12 cellular contexts compared by ENCODE assay signal in the genomic region with DNA sequence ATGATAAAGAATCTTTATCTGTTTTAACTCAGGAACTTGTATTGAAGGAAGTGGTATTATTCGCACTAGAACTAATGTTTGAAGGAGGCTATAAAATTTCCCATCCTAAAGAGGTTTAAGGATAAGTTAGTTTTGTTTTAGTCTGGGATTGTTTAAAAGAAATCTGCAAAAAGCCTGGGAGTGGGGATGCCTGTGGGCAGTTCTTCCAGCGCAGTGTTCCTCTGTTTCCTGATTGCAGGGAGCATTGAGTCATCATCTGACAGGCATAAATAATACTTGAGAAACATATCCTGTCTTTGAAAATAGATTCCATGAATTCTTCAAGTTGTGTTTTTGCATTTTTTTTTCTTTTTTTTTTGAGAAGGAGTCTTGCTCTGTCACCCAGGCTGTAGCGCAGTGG.
DNase-seq lines count a peak whose midpoint lies in the region; ATAC-seq and TF ChIP-seq lines count a peak whose summit lies in the region.
"Had no signal": no experiment of that assay in that cellular context is flagged by ENCODE, and none has a peak within 500 bp of the region (broad histone marks: within the 10 kb centered on the region; RNA-seq: fewer than 3 reads in every experiment).

No MANE protein-coding gene starts in this region.

- peak; percentile 48 for DNase-seq in AG08396 (ENCODE audit: low spot score)
- peak; percentile 96 for DNase-seq in IMR-90
- peak; percentile 60 for DNase-seq in mammary epithelial cell
- peak; percentile 65 for DNase-seq in kidney tubule cell (ENCODE audit: low spot score)
- DNase-seq in transverse colon, result no peak
- no peak for DNase-seq in ACHN
- DNase-seq: cerebellar nuclear complex, mesendoderm had no signal

- intact Hi-C loops in IMR-90 (cut with micrococcal nuclease), result no loop called here
- intact Hi-C loops in mammary epithelial cell (cut with micrococcal nuclease), result no loop called here
- intact Hi-C loops in transverse colon (cut with DNase I; ENCODE audit: low total_unique reads), result no loop called here

- WGBS in IMR-90 (ENCODE audit: extremely low coverage in 2 of 2, insufficient read length in 1 of 2), 2 experiments, result no CpG with 5 or more reads among the region's 3 CpGs
- WGBS in mammary epithelial cell (ENCODE audit: low coverage, missing lambda C conversion rate), result 50% methylated on average over 2 of the region's 3 CpGs
- 50 to 64% methylated on average over 2 to 3 of the region's 3 CpGs for WGBS in transverse colon (ENCODE audit: low coverage in 1 of 2), 2 donors

- BruUV-seq in IMR-90 (replicated peaks; lab: Mats Ljungman, UMichigan) (no TSS peak), mammary epithelial cell (replicated peaks; lab: Mats Ljungman, UMichigan) (no TSS peak)

- no peak overlapping the region for H3K18ac ChIP-seq in IMR-90 (ENCODE audit: low read depth, low read length)

- no peak overlapping the region for H2AK9ac ChIP-seq in IMR-90 (replicated peaks; ENCODE audit: low read depth, low read length, poor library complexity)

- H2BK120ac ChIP-seq in IMR-90 (ENCODE audit: low read depth, low read length), result peak overlapping the region; percentile 84; the same call in 1 of the 2 replicates

- H3K27me3 ChIP-seq in IMR-90 (ENCODE audit: control insufficient read depth, insufficient read depth, low read length) (no peaks in the 10 kb centered on the region), mammary epithelial cell (ENCODE audit: insufficient read depth, low read length) (no peaks in the 10 kb centered on the region), transverse colon (no peaks in the 10 kb centered on the region)

- peaks cover 7% of the 10 kb centered on the region for H3K9me1 ChIP-seq in IMR-90 (ENCODE audit: insufficient read depth, low read length)

- H3K14ac ChIP-seq in IMR-90 (replicated peaks; ENCODE audit: low read depth, low read length), result no peak overlapping the region

- in situ Hi-C loops in IMR-90 (cut with MboI; ENCODE audit: low sequenced_read_pairs) (no loop called here), mammary epithelial cell (cut with MboI; ENCODE audit: low sequenced_read_pairs in 2 of 2) (loop anchor here in 1 of 2 donors (25.0 kb wide), 1 partner anchor 192 kb away; no protein-coding TSS in a partner anchor), transverse colon (cut with MboI; ENCODE audit: low pct_ligation_motif_present in 1 of 4, low pct_unique_long_range_greater_than_20kb in 1 of 4, low sequenced_read_pairs in 3 of 4) (no loop called here), ACHN (cut with HindIII; ENCODE audit: low pct_ligation_motif_present, low pct_unique_long_range_greater_than_20kb, low sequenced_read_pairs) (no loop called here)

- H3K9ac ChIP-seq in IMR-90 (ENCODE audit: low read depth, low read length) (no peak overlapping the region), mammary epithelial cell (ENCODE audit: insufficient read depth, low read length) (no peak overlapping the region)

- H4K8ac ChIP-seq in IMR-90 (ENCODE audit: low read depth in 2 of 2, low read length in 2 of 2), result 0 out of 4 replicates have a peak overlapping the region, but pooled peaks of 1 of the 2 experiments have one; percentile 59

- no peak for TF ChIP-seq CTCF in IMR-90 (conservative IDR thresholded peaks at IDR 0.05; ENCODE audit: low read depth, low read length)
- TF ChIP-seq CTCF in mammary epithelial cell (conservative IDR thresholded peaks at IDR 0.05 in 1 of 2, IDR thresholded peaks at IDR 0.05 in 1 of 2; ENCODE audit: extremely low read depth in 1 of 2, insufficient read depth in 1 of 2, low read depth in 1 of 2, low read length in 2 of 2), result no peak
- TF ChIP-seq CTCF in transverse colon (IDR thresholded peaks at IDR 0.05), result no peak

- H2AFZ ChIP-seq in IMR-90 (replicated peaks; ENCODE audit: low read length, poor library complexity), result no peak overlapping the region
- H2AFZ ChIP-seq in mammary epithelial cell (ENCODE audit: low read depth, low read length), result peak overlapping the region; percentile 36

- no peaks in the 10 kb centered on the region for H3K36me3 ChIP-seq in IMR-90 (ENCODE audit: control insufficient read depth, insufficient read depth, low read length)
- no peaks in the 10 kb centered on the region for H3K36me3 ChIP-seq in mammary epithelial cell (ENCODE audit: insufficient read depth, low read length)
- H3K36me3 ChIP-seq in transverse colon, result no peaks in the 10 kb centered on the region
- H3K36me3 ChIP-seq: thoracic aorta had no signal

- H3K79me2 ChIP-seq in mammary epithelial cell (ENCODE audit: insufficient read depth, low read length), result no peaks in the 10 kb centered on the region

- POLR2A ChIA-PET in IMR-90 (lab: Charles Lee; ENCODE audit: unreplicated experiment), result no interaction called here

- no peak overlapping the region for H4K5ac ChIP-seq in IMR-90 (ENCODE audit: low read depth, low read length)

- H2BK15ac ChIP-seq in IMR-90 (ENCODE audit: low read depth, low read length), result no peak overlapping the region

- no peaks in the 10 kb centered on the region for H3K9me3 ChIP-seq in IMR-90 (ENCODE audit: control insufficient read depth, insufficient read depth, low read length)
- no peaks in the 10 kb centered on the region for H3K9me3 ChIP-seq in mammary epithelial cell (replicated peaks; ENCODE audit: insufficient read depth, low read length)
- H3K9me3 ChIP-seq in transverse colon, result no peaks in the 10 kb centered on the region
- H3K9me3 ChIP-seq: thoracic aorta had no signal

- H4K91ac ChIP-seq in IMR-90 (ENCODE audit: insufficient read depth, low read depth, low read length), result no peak overlapping the region

- H3K4me2 ChIP-seq in IMR-90 (ENCODE audit: low read depth, low read length) (peak overlapping the region; percentile 8; the same call in 1 of the 2 replicates), mammary epithelial cell (ENCODE audit: insufficient read depth, low read depth, low read length) (peak overlapping the region; percentile 10)

- ATAC-seq in IMR-90 (ENCODE audit: low read depth), result peak; percentile 83
- no peak for ATAC-seq in GM19395 (IDR thresholded peaks at IDR 0.05; ENCODE audit: unreplicated experiment)
- no peak for ATAC-seq in GM19455 (IDR thresholded peaks at IDR 0.05; ENCODE audit: unreplicated experiment)

- TF ChIP-seq RAD21 in IMR-90 (IDR thresholded peaks at IDR 0.05; ENCODE audit: low read length), result no peak

- no peak for TF ChIP-seq POLR2A in IMR-90 (IDR thresholded peaks at IDR 0.05; ENCODE audit: low read depth, low read length)
- no peak for TF ChIP-seq POLR2A in transverse colon (IDR thresholded peaks at IDR 0.05)

- H3K4me3 ChIP-seq in IMR-90 (ENCODE audit: insufficient read depth, low read depth, low read length) (no peak overlapping the region), mammary epithelial cell (replicated peaks in 1 of 3; ENCODE audit: insufficient read depth in 1 of 3, low read depth in 2 of 3, low read length in 3 of 3) (no peak overlapping the region), transverse colon (no peak overlapping the region)
- H3K4me3 ChIP-seq: thoracic aorta had no signal

- H3K79me1 ChIP-seq in IMR-90 (ENCODE audit: low read depth in 1 of 2, low read length in 2 of 2), result no peaks in the 10 kb centered on the region

- H3K4me1 ChIP-seq in IMR-90 (ENCODE audit: control insufficient read depth, insufficient read depth, low read length) (peaks cover 5% of the 10 kb centered on the region; the same call in 1 of the 2 replicates), mammary epithelial cell (ENCODE audit: insufficient read depth, low read length) (peaks cover 15% of the 10 kb centered on the region), transverse colon (no peaks in the 10 kb centered on the region)

- 0 out of 2 replicates have a peak overlapping the region, but pooled peaks have one; percentile 39 for H3K23ac ChIP-seq in IMR-90 (ENCODE audit: low read depth, low read length)

- peak overlapping the region; percentile 14 for H2BK5ac ChIP-seq in IMR-90 (ENCODE audit: low read depth, low read length, poor library complexity, severe bottlenecking)

- CTCF ChIA-PET in IMR-90 (lab: Yijun Ruan, JAX), result no interaction called here
- CTCF ChIA-PET in mammary epithelial cell (lab: Charles Lee; ENCODE audit: low non-redundant PET), result no interaction called here

- peak overlapping the region; percentile 62; the same call in 1 of the 2 replicates for H3K27ac ChIP-seq in IMR-90 (ENCODE audit: insufficient read depth, low read length)
- no peak overlapping the region for H3K27ac ChIP-seq in mammary epithelial cell (ENCODE audit: insufficient read depth, low read depth, low read length)
- no peak overlapping the region for H3K27ac ChIP-seq in transverse colon
- H3K27ac ChIP-seq: C4-2B, thoracic aorta had no signal

- dilution Hi-C loops in IMR-90 (cut with HindIII; ENCODE audit: low sequenced_read_pairs, unreplicated experiment), result no loop called here
- dilution Hi-C loops in mammary epithelial cell (cut with HindIII; ENCODE audit: low sequenced_read_pairs), result no loop called here

- peak overlapping the region; percentile 38; the same call in 1 of the 2 replicates for H3K4ac ChIP-seq in IMR-90 (ENCODE audit: low read depth, low read length)

- H2BK20ac ChIP-seq in IMR-90 (ENCODE audit: low read depth, low read length), result peak overlapping the region; percentile 51; the same call in 1 of the 2 replicates

- TF ChIP-seq EP300 in transverse colon (IDR thresholded peaks at IDR 0.05; ENCODE audit: low read depth), result no peak

- H2AK5ac ChIP-seq in IMR-90 (ENCODE audit: low read depth, low read length), result no peak overlapping the region

- no peak overlapping the region for H3K56ac ChIP-seq in IMR-90 (ENCODE audit: extremely low read depth, insufficient read depth, low read length)

- H4K20me1 ChIP-seq in IMR-90 (ENCODE audit: insufficient read depth, low read length) (no peaks in the 10 kb centered on the region), mammary epithelial cell (ENCODE audit: insufficient read depth, low read length) (no peaks in the 10 kb centered on the region)

TF ChIP-seq in IMR-90, 13 proteins besides CTCF, POLR2A, EP300 and RAD21:
- TF ChIP-seq ELK1 (IDR thresholded peaks at IDR 0.05; ENCODE audit: borderline replicate concordance, low read depth, low read length), result no peak
- peak; percentile 83 for TF ChIP-seq CEBPB (IDR thresholded peaks at IDR 0.05; ENCODE audit: low read depth, low read length)
- no peak for TF ChIP-seq MAZ (IDR thresholded peaks at IDR 0.05; ENCODE audit: borderline replicate concordance, low read depth, low read length)
- TF ChIP-seq FOS (IDR thresholded peaks at IDR 0.05; ENCODE audit: low read depth, low read length), result peak; percentile 55; the same call in 1 of the 2 replicates

Comparison
In these comparisons a context has a peak if more than half of its experiments do, and no peak if none do; other contexts are left out.
1. DNase-seq: peak in AG08396 (single experiment), IMR-90 (single experiment), mammary epithelial cell (single experiment) and kidney tubule cell (single experiment); none in transverse colon (single experiment) and ACHN (single experiment).